Comparison of ENCODE assay signal across 11 cellular contexts in genomic region chrX:70769659-70770232, GRCh38.
A peak's percentile ranks its signal among the peaks of the same experiment; 100 is the strongest.
DNase-seq lines count a peak whose midpoint lies in the region; ATAC-seq and TF ChIP-seq lines count a peak whose summit lies in the region.
"Had no signal": no experiment of that assay in that cellular context is flagged by ENCODE, and none has a peak within 500 bp of the region (broad histone marks: within the 10 kb centered on the region; RNA-seq: fewer than 3 reads in every experiment).

No MANE protein-coding gene starts in this region.

- no peak overlapping the region for H3K4me3 ChIP-seq in colonic mucosa
- H3K4me3 ChIP-seq in effector memory CD4-positive, alpha-beta T cell (ENCODE audit: insufficient read depth, low read depth, low read length, poor library complexity, severe bottlenecking) = no peak overlapping the region
- H3K4me3 ChIP-seq: BLaER1, HAP-1 had no signal

- intact Hi-C loops in colonic mucosa (cut with DNase I) = loop anchor here (10.0 kb wide), 1 partner anchor 405 kb away; no protein-coding TSS in a partner anchor

- no peaks in the 10 kb centered on the region for H3K9me3 ChIP-seq in colonic mucosa
- no peaks in the 10 kb centered on the region for H3K9me3 ChIP-seq in effector memory CD4-positive, alpha-beta T cell (ENCODE audit: control insufficient read depth, low read length)
- H3K9me3 ChIP-seq: BLaER1, HAP-1 had no signal

- no peak overlapping the region for H3K9ac ChIP-seq in colonic mucosa (ENCODE audit: low read depth in 2 of 2, low read length in 2 of 2)
- H3K9ac ChIP-seq: BLaER1 had no signal

- no peaks in the 10 kb centered on the region for H3K36me3 ChIP-seq in colonic mucosa
- H3K36me3 ChIP-seq in effector memory CD4-positive, alpha-beta T cell (ENCODE audit: control insufficient read depth, insufficient read depth, low read length) = no peaks in the 10 kb centered on the region
- H3K36me3 ChIP-seq: BLaER1, HAP-1 had no signal

- no peak overlapping the region for H3K4me3 Mint-ChIP-seq in progenitor cell of endocrine pancreas (ENCODE audit: low read depth)
- H3K4me3 Mint-ChIP-seq: central memory CD8-positive, alpha-beta T cell had no signal

- H3K27me3 Mint-ChIP-seq in progenitor cell of endocrine pancreas = peaks cover 4% of the 10 kb centered on the region

- peak; percentile 37 for TF ChIP-seq CTCF in colonic mucosa (IDR thresholded peaks at IDR 0.05)
- TF ChIP-seq CTCF in progenitor cell of endocrine pancreas (IDR thresholded peaks at IDR 0.05; ENCODE audit: unreplicated experiment) = peak; percentile 62

- H3K27ac ChIP-seq in colonic mucosa = no peak overlapping the region
- H3K27ac ChIP-seq in effector memory CD4-positive, alpha-beta T cell (ENCODE audit: insufficient read depth, low read length, poor library complexity, severe bottlenecking) = no peak overlapping the region
- H3K27ac ChIP-seq: BLaER1 had no signal

- ATAC-seq in HG02981 (IDR thresholded peaks at IDR 0.05; ENCODE audit: unreplicated experiment) = no peak

- H3K27me3 ChIP-seq in colonic mucosa = no peaks in the 10 kb centered on the region
- no peaks in the 10 kb centered on the region for H3K27me3 ChIP-seq in effector memory CD4-positive, alpha-beta T cell (replicated peaks; ENCODE audit: control insufficient read depth, insufficient read depth, low read length, poor library complexity, severe bottlenecking)

- no peaks in the 10 kb centered on the region for H3K4me1 ChIP-seq in colonic mucosa
- no peaks in the 10 kb centered on the region for H3K4me1 ChIP-seq in effector memory CD4-positive, alpha-beta T cell (ENCODE audit: control insufficient read depth, insufficient read depth, low read length, poor library complexity, severe bottlenecking)
- H3K4me1 ChIP-seq: BLaER1, HAP-1 had no signal

- no peaks in the 10 kb centered on the region for H3K4me1 Mint-ChIP-seq in progenitor cell of endocrine pancreas (ENCODE audit: low read depth)
- H3K4me1 Mint-ChIP-seq: central memory CD8-positive, alpha-beta T cell had no signal

- no peaks in the 10 kb centered on the region for H3K36me3 Mint-ChIP-seq in progenitor cell of endocrine pancreas (ENCODE audit: insufficient read depth)

- peaks cover 22% of the 10 kb centered on the region for H3K9me3 Mint-ChIP-seq in progenitor cell of endocrine pancreas (ENCODE audit: low read depth)
- H3K9me3 Mint-ChIP-seq: central memory CD8-positive, alpha-beta T cell had no signal

- H3K27ac Mint-ChIP-seq in progenitor cell of endocrine pancreas = no peak overlapping the region

- DNase-seq in NCI-H2107 treated with DMSO at 0.1 percent for 48 hours (lab: John Stamatoyannopoulos, UW; ENCODE audit: unreplicated experiment) = peak; percentile 2
- no peak for DNase-seq in NCI-H2107 (lab: John Stamatoyannopoulos, UW)
- peak; percentile 3 for DNase-seq in NCI-H2029 treated with DMSO at 0.1 percent for 48 hours (lab: John Stamatoyannopoulos, UW)
- DNase-seq in colonic mucosa = no peak
- no peak for DNase-seq in progenitor cell of endocrine pancreas (ENCODE audit: low spot score, unreplicated experiment)
- no peak for DNase-seq in NCI-H1417 treated with DMSO at 0.1 percent for 48 hours (lab: John Stamatoyannopoulos, UW)
- no peak for DNase-seq in effector memory CD4-positive, alpha-beta T cell

Comparison
In these comparisons a context has a peak if more than half of its experiments do, and no peak if none do; other contexts are left out.
1. DNase-seq: peak in NCI-H2107 treated with DMSO at 0.1 percent for 48 hours (single experiment) and NCI-H2029 treated with DMSO at 0.1 percent for 48 hours (single experiment); none in NCI-H2107 (single experiment), colonic mucosa (single experiment), progenitor cell of endocrine pancreas (single experiment), NCI-H1417 treated with DMSO at 0.1 percent for 48 hours (single experiment) and effector memory CD4-positive, alpha-beta T cell (0 of 3).